In genomic region chr15:59039225-59039624, GRCh38 we compare ENCODE assay signal across 21 cellular contexts. TPM values are rescaled to one million over a fixed set of nuclear protein-coding genes. Genes with fewer than 3 reads are reported as not detected.
DNase-seq lines count a peak whose midpoint lies in the region; ATAC-seq lines count a peak whose summit lies in the region.
"Had no signal": no experiment of that assay in that cellular context is flagged by ENCODE, and none has a peak within 500 bp of the region (broad histone marks: within the 10 kb centered on the region; RNA-seq: fewer than 3 reads in every experiment).

No MANE protein-coding gene starts in this region.

- H3K4me3 ChIP-seq in BLaER1: no peak overlapping the region
- H3K4me3 ChIP-seq: psoas muscle, SJCRH30 had no signal

- H3K27ac Mint-ChIP-seq in IgD-negative memory B cell: peak overlapping the region in 2 of 3 donors; percentile 50 to 64
- H3K27ac Mint-ChIP-seq in effector memory CD8-positive, alpha-beta T cell: peak overlapping the region; percentile 46 to 81

- H3K27ac ChIP-seq in BLaER1: no peak overlapping the region; the same call in 1 of the 2 replicates
- H3K27ac ChIP-seq: 22Rv1, psoas muscle, SJCRH30 had no signal

- peak overlapping the region in 1 of 4 donors; percentile 45 for H3K4me3 Mint-ChIP-seq in IgD-negative memory B cell
- H3K4me3 Mint-ChIP-seq in effector memory CD8-positive, alpha-beta T cell: peak overlapping the region in 1 of 2 donors; percentile 26
- H3K4me3 Mint-ChIP-seq: central memory CD8-positive, alpha-beta T cell had no signal

- H3K27me3 ChIP-seq in BLaER1: no peaks in the 10 kb centered on the region
- H3K27me3 ChIP-seq: SJCRH30 had no signal

- H3K9me3 Mint-ChIP-seq in IgD-negative memory B cell: peaks cover 0 to 13% (median 5%) of the 10 kb centered on the region in 3 donors
- H3K9me3 Mint-ChIP-seq in effector memory CD8-positive, alpha-beta T cell: no peaks in the 10 kb centered on the region
- H3K9me3 Mint-ChIP-seq: central memory CD8-positive, alpha-beta T cell had no signal

- H3K4me2 ChIP-seq in BLaER1: peak overlapping the region; percentile 25; the same call in 1 of the 2 replicates

- no peak for DNase-seq in activated CD4-positive, CD25-positive, alpha-beta regulatory T cell treated with anti-CD3 and anti-CD28 coated beads, Interleukin-2, amount 50 U/mL, for 72 hours
- no peak for DNase-seq in effector memory CD8-positive, alpha-beta T cell
- DNase-seq in dermis blood vessel endothelial cell: no peak
- no peak for DNase-seq in GDM1 (lab: John Stamatoyannopoulos, UW)
- DNase-seq: activated CD4-positive, alpha-beta T cell treated with anti-CD3 and anti-CD28 coated beads for 4 hours; activated CD8-positive, alpha-beta memory T cell treated with anti-CD3 and anti-CD28 coated beads, Interleukin-2, amount 50 U/mL, for 48 hours; DMS53; HCEC 1CT; head of caudate nucleus; NCI-H187; NCI-H526 treated with DMSO at 0.1 percent for 48 hours; psoas muscle; SJCRH30; stimulated activated CD4-positive, alpha-beta T cell treated with anti-CD3 and anti-CD28 coated beads, Interleukin-15, amount 100 ng/mL, for 24 hours; trophoblast cell had no signal

- H3K36me3 ChIP-seq in BLaER1: peaks cover 87% of the 10 kb centered on the region

- H3K9me3 ChIP-seq in BLaER1: peaks cover 33% of the 10 kb centered on the region
- H3K9me3 ChIP-seq: psoas muscle, SJCRH30 had no signal

- peak; percentile 51 to 67 for ATAC-seq in activated CD4-positive, CD25-positive, alpha-beta regulatory T cell treated with anti-CD3 and anti-CD28 coated beads, Interleukin-2, amount 50 U/mL, for 24 hours
- no peak for ATAC-seq in effector memory CD8-positive, alpha-beta T cell (replicated peaks)
- ATAC-seq in GM21528 (IDR thresholded peaks at IDR 0.05; ENCODE audit: low FRiP score, unreplicated experiment): no peak
- ATAC-seq: psoas muscle had no signal

- H3K4me1 Mint-ChIP-seq in IgD-negative memory B cell: peaks cover 20 to 34% (median 31%) of the 10 kb centered on the region in 3 donors
- peaks cover 29 to 48% of the 10 kb centered on the region in 2 donors for H3K4me1 Mint-ChIP-seq in effector memory CD8-positive, alpha-beta T cell (ENCODE audit: low read depth in 2 of 2)

- no peak overlapping the region for H3K9ac ChIP-seq in BLaER1

- H4K20me1 ChIP-seq in BLaER1: peaks cover 55% of the 10 kb centered on the region

- no peaks in the 10 kb centered on the region for H3K27me3 Mint-ChIP-seq in IgD-negative memory B cell
- H3K27me3 Mint-ChIP-seq in effector memory CD8-positive, alpha-beta T cell: no peaks in the 10 kb centered on the region
- H3K27me3 Mint-ChIP-seq: central memory CD8-positive, alpha-beta T cell had no signal

- H3K36me3 Mint-ChIP-seq in IgD-negative memory B cell: peaks cover 26% of the 10 kb centered on the region
- peaks cover 28% of the 10 kb centered on the region for H3K36me3 Mint-ChIP-seq in effector memory CD8-positive, alpha-beta T cell (ENCODE audit: insufficient read depth)

- peaks cover 14% of the 10 kb centered on the region for H3K4me1 ChIP-seq in BLaER1
- H3K4me1 ChIP-seq: SJCRH30 had no signal

RNA-seq across cellular contexts. Expression of gene RNF111, which starts 51.8 kb away (rescaled TPM):
- polyA plus RNA-seq in IgD-negative memory B cell: 25.3 TPM
- total RNA-seq in dermis blood vessel endothelial cell: 16.2 and 22.2 TPM in 2 replicates

Comparison
In these comparisons a context has a peak if more than half of its experiments do, and no peak if none do; other contexts are left out.
1. ATAC-seq: peak in activated CD4-positive, CD25-positive, alpha-beta regulatory T cell treated with anti-CD3 and anti-CD28 coated beads, Interleukin-2, amount 50 U/mL, for 24 hours (2 of 2); none in effector memory CD8-positive, alpha-beta T cell (single experiment) and GM21528 (single experiment).